In genomic region chr16:86946981-86947380, GRCh38 we compare ENCODE assay signal across 20 cellular contexts.
DNase-seq lines count a peak whose midpoint lies in the region; ATAC-seq, FAIRE-seq and TF ChIP-seq lines count a peak whose summit lies in the region.
"Had no signal": no experiment of that assay in that cellular context is flagged by ENCODE, and none has a peak within 500 bp of the region (broad histone marks: within the 10 kb centered on the region; RNA-seq: fewer than 3 reads in every experiment).

No MANE protein-coding gene starts in this region.

- no peaks in the 10 kb centered on the region for H3K36me3 Mint-ChIP-seq in chondrocyte (ENCODE audit: low read depth)
- H3K36me3 Mint-ChIP-seq in osteocyte (ENCODE audit: unreplicated experiment): no peaks in the 10 kb centered on the region

- POLR2A ChIA-PET in A549 (lab: Yijun Ruan, JAX): no interaction called here

- H3K36me3 ChIP-seq in HUES48 (ENCODE audit: control insufficient read depth, insufficient read depth, low read length): no peaks in the 10 kb centered on the region

- TF ChIP-seq CTCF in A549 (IDR thresholded peaks at IDR 0.05) (no peak), chondrocyte (IDR thresholded peaks at IDR 0.05) (no peak), osteocyte (IDR thresholded peaks at IDR 0.05) (no peak)

- DNase-seq in A549 (ENCODE audit: low read depth in 1 of 2, low spot score in 1 of 2): no peak
- peak; percentile 70 for DNase-seq in chondrocyte (ENCODE audit: low spot score)
- no peak for DNase-seq in osteocyte (ENCODE audit: extremely low spot score, unreplicated experiment)
- no peak for DNase-seq in NCI-H69 (lab: John Stamatoyannopoulos, UW)
- DNase-seq in Right ventricle myocardium inferior (ENCODE audit: missing footprints): no peak
- DNase-seq in NK-92 (lab: John Stamatoyannopoulos, UW; ENCODE audit: unreplicated experiment): no peak
- DNase-seq: DMS 273 treated with DMSO at 0.1 percent for 48 hours, GDM1, GM23248, Kasumi-1, NCI-H1417, NCI-H2029, NCI-H2171 treated with DMSO at 0.1 percent for 48 hours, NCI-H774, SIG-M5 had no signal

- CTCF ChIA-PET in A549 (lab: Yijun Ruan, JAX): interaction anchor here (0.8 to 1.2 kb wide), 2 partner anchors 8 to 17 kb away, joined by 3 read pairs; no protein-coding TSS in a partner anchor

- H3K27me3 ChIP-seq in HUES48 (ENCODE audit: control insufficient read depth, insufficient read depth, low read length): no peaks in the 10 kb centered on the region

- H3K4me1 ChIP-seq in A549 (peaks cover 18% of the 10 kb centered on the region), HUES48 (ENCODE audit: control insufficient read depth, insufficient read depth, low read length) (peaks cover 12% of the 10 kb centered on the region)

- FAIRE-seq in A549 (lab: Jason Lieb, UNC): no peak
- FAIRE-seq: GM12878 had no signal

- H3K27me3 Mint-ChIP-seq in chondrocyte (ENCODE audit: low read depth) (no peaks in the 10 kb centered on the region), osteocyte (ENCODE audit: unreplicated experiment) (no peaks in the 10 kb centered on the region)

- ATAC-seq in A549 (no peak), HG03139 (IDR thresholded peaks at IDR 0.05; ENCODE audit: unreplicated experiment) (no peak), Right ventricle myocardium inferior (no peak)
- ATAC-seq: GM12878 had no signal

- intact Hi-C loops in Right ventricle myocardium inferior (cut with DNase I): no loop called here

- TF ChIP-seq RAD21 in A549 (conservative IDR thresholded peaks at IDR 0.05 in 1 of 2, IDR thresholded peaks at IDR 0.05 in 1 of 2): no peak

- H3K9me3 ChIP-seq in A549 (no peaks in the 10 kb centered on the region), HUES48 (ENCODE audit: control insufficient read depth, insufficient read depth, low read length) (no peaks in the 10 kb centered on the region)

- H3K9me3 Mint-ChIP-seq in chondrocyte (ENCODE audit: low read depth) (no peaks in the 10 kb centered on the region), osteocyte (ENCODE audit: unreplicated experiment) (no peaks in the 10 kb centered on the region)
- H3K9me3 Mint-ChIP-seq: IgD-negative memory B cell had no signal

- 93% methylated on average over 9 of the region's 10 CpGs for WGBS in A549 (ENCODE audit: missing lambda C conversion rate)

- H3K4me2 ChIP-seq in A549: peak overlapping the region; percentile 31

- H3K27ac ChIP-seq in A549 (peak overlapping the region; percentile 65 to 72; a peak in 5 of 6 replicates), HUES48 (ENCODE audit: low read depth, low read length) (peak overlapping the region; percentile 17)
- H3K27ac ChIP-seq: C4-2B, GM23248 had no signal

- H3K9ac ChIP-seq in HUES48 (ENCODE audit: low read depth, low read length): no peak overlapping the region
- H3K9ac ChIP-seq: GM23248 had no signal

- H3K27ac Mint-ChIP-seq in chondrocyte (ENCODE audit: unreplicated experiment): peak overlapping the region; percentile 78
- H3K27ac Mint-ChIP-seq in osteocyte (ENCODE audit: unreplicated experiment): peak overlapping the region; percentile 35
- H3K27ac Mint-ChIP-seq: IgD-negative memory B cell had no signal

- H3K4me3 ChIP-seq in A549 (no peak overlapping the region), HUES48 (ENCODE audit: low read depth, low read length) (no peak overlapping the region)
- H3K4me3 ChIP-seq: GM12878, GM23248 had no signal

- no peak for TF ChIP-seq POLR2A in A549 (IDR thresholded peaks at IDR 0.05; ENCODE audit: low read length)

- H3K4me1 Mint-ChIP-seq in chondrocyte (ENCODE audit: low read depth) (peaks cover 68% of the 10 kb centered on the region), osteocyte (ENCODE audit: unreplicated experiment) (peaks cover 55% of the 10 kb centered on the region)
- H3K4me1 Mint-ChIP-seq: IgD-negative memory B cell had no signal

- TF ChIP-seq EP300 in A549 (IDR thresholded peaks at IDR 0.05): no peak

- H3K4me3 Mint-ChIP-seq in chondrocyte (ENCODE audit: unreplicated experiment) (no peak overlapping the region), osteocyte (ENCODE audit: unreplicated experiment) (no peak overlapping the region)

TF ChIP-seq in A549, 52 proteins besides CTCF, POLR2A, EP300 and RAD21:
- no peak for TF ChIP-seq HOXA7 (CRISPR knock-in tag; IDR thresholded peaks at IDR 0.05)
- TF ChIP-seq HDAC2 (IDR thresholded peaks at IDR 0.05): no peak
- TF ChIP-seq KDM1A (IDR thresholded peaks at IDR 0.05; ENCODE audit: low read depth): no peak
- TF ChIP-seq ZNF302 (CRISPR knock-in tag; IDR thresholded peaks at IDR 0.05): no peak
- no peak for TF ChIP-seq ZC3H11A (IDR thresholded peaks at IDR 0.05)
- no peak for TF ChIP-seq ZFP36 (IDR thresholded peaks at IDR 0.05; ENCODE audit: borderline replicate concordance, partially characterized antibody)
- no peak for TF ChIP-seq CEBPB (IDR thresholded peaks at IDR 0.05)
- no peak for TF ChIP-seq RARB (CRISPR knock-in tag; IDR thresholded peaks at IDR 0.05)
- no peak for TF ChIP-seq POLR2AphosphoS2 (conservative IDR thresholded peaks at IDR 0.05; ENCODE audit: low read length)
- TF ChIP-seq GATA3 (IDR thresholded peaks at IDR 0.05; ENCODE audit: borderline replicate concordance): no peak
- TF ChIP-seq PHF8 (IDR thresholded peaks at IDR 0.05; ENCODE audit: borderline replicate concordance, low read depth): no peak
- no peak for TF ChIP-seq CHD2 (IDR thresholded peaks at IDR 0.05; ENCODE audit: low read length, partially characterized antibody)
- no peak for TF ChIP-seq ATOH8 (CRISPR knock-in tag; IDR thresholded peaks at IDR 0.05; ENCODE audit: low read depth)
- TF ChIP-seq CBX8 (IDR thresholded peaks at IDR 0.05): no peak
- no peak for TF ChIP-seq JUN (IDR thresholded peaks at IDR 0.05)
- no peak for TF ChIP-seq RNF2 (IDR thresholded peaks at IDR 0.05; ENCODE audit: borderline replicate concordance, low read depth)
- no peak for TF ChIP-seq HEYL (CRISPR knock-in tag; IDR thresholded peaks at IDR 0.05)
- TF ChIP-seq HOXB5 (CRISPR knock-in tag; IDR thresholded peaks at IDR 0.05): no peak
